Comparison of ENCODE assay signal across 8 cellular contexts in the genomic region with DNA sequence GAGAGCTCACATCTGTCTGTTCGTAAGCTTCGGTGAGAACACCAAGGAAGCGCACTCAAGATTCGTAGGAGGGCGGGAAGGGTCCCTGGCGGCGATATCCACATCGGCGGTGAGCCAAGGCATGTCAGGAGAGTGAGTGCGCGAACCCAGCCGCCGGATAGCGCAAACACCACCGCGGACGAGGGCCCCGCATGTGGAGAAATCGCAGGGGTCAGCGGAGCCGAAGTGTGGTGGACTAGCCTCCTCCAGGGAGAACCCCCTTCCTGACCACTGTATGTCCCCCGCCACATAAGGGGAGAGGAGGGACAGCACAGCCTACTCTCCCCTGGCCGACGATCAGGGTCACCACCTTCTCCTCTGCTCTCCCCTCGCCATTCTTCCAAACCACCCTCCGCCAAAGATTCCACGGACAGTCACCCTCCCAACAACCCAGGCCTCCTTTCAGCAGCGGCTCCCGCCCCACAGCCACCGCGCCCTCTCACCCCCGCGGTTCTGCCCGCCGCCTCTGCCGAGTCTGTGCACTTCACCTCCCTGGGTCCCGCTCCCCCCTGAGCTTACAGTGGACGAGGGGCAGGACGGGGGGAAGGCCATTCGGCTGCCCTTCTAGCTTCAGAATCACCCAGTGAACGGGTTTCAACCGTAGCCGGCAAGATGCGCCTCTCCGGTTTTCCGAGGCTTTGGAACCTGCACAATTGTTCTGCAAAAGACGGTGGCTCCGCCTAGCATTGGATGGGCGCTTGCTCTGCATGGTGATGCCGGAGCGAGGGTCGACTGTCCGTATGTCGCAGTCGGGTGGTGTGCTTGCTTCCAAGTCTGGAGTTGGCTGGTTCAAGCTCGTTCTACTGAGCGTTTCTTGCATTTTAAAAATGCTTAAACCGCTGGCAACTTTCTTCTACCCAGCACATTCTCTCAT.
DNase-seq lines count a peak whose midpoint lies in the region; ATAC-seq and TF ChIP-seq lines count a peak whose summit lies in the region.
"Not testable (repeated sequence)": the region's sequence is repeated elsewhere in the genome, so short reads cannot be mapped to it uniquely, and the experiment has no call there.

No MANE protein-coding gene starts in this region.

- TF ChIP-seq CTCF in WTC11 (IDR thresholded peaks at IDR 0.05); mesothelial cell of epicardium (IDR thresholded peaks at IDR 0.05; ENCODE audit: unreplicated experiment); type B pancreatic cell (conservative IDR thresholded peaks at IDR 0.05): not testable (repeated sequence)

- H3K4me3 ChIP-seq in GM08714 (ENCODE audit: low read length) (peak overlapping the region; percentile 34; the same call in 1 of the 2 replicates), right cardiac atrium (ENCODE audit: low read length) (peak overlapping the region; percentile 7), rectal smooth muscle tissue (ENCODE audit: low read length) (peak overlapping the region; percentile 36)

- H3K36me3 ChIP-seq in rectal smooth muscle tissue (ENCODE audit: control insufficient read depth, insufficient read depth, low read length) = not testable (repeated sequence)

- H3K27ac Mint-ChIP-seq in WTC11, mesothelial cell of epicardium, type B pancreatic cell: not testable (repeated sequence)

- not testable (repeated sequence) for H3K9ac ChIP-seq in rectal smooth muscle tissue (ENCODE audit: low read length)

- H3K27me3 ChIP-seq in right cardiac atrium (ENCODE audit: control insufficient read depth, insufficient read depth); rectal smooth muscle tissue (ENCODE audit: control insufficient read depth, insufficient read depth, low read length): not testable (repeated sequence)

- CTCF ChIA-PET in WTC11 (lab: Charles Lee) = not testable (repeated sequence)

- 2% methylated on average over 56 of the region's 58 CpGs for WGBS in right cardiac atrium

- not testable (repeated sequence) for H3K9me3 Mint-ChIP-seq in WTC11, mesothelial cell of epicardium, type B pancreatic cell

- H3K4me1 Mint-ChIP-seq in WTC11 = peaks cover 41% of the 10 kb centered on the region
- H3K4me1 Mint-ChIP-seq in mesothelial cell of epicardium; type B pancreatic cell (ENCODE audit: unreplicated experiment): not testable (repeated sequence)

- not testable (repeated sequence) for H3K36me3 Mint-ChIP-seq in WTC11, mesothelial cell of epicardium, type B pancreatic cell

- POLR2A ChIA-PET in WTC11 (lab: Charles Lee) = not testable (repeated sequence)

- H3K4me3 Mint-ChIP-seq in WTC11 = peak overlapping the region; percentile 75
- H3K4me3 Mint-ChIP-seq in mesothelial cell of epicardium = peak overlapping the region; percentile 64
- H3K4me3 Mint-ChIP-seq in type B pancreatic cell = peak overlapping the region; percentile 73

- H3K9me3 ChIP-seq in right cardiac atrium (ENCODE audit: control insufficient read depth, low read length) = not testable (repeated sequence)

- DNase-seq in WTC11 (ENCODE audit: low spot score) (peak; percentile 23), ecto neural progenitor cell (ENCODE audit: low spot score) (peak; percentile 36), right cardiac atrium (peak in 1 of 3 donors; percentile 57), mesothelial cell of epicardium (ENCODE audit: low spot score in 2 of 2, unreplicated experiment in 2 of 2) (peak in 1 of 2 experiments; percentile 39)
- peak; percentile 13 for DNase-seq in activated naive CD4-positive, alpha-beta T cell treated with anti-CD3 and anti-CD28 coated beads, Interleukin-2, amount 50 U/mL, for 16 hours
- DNase-seq in type B pancreatic cell (ENCODE audit: extremely low spot score, unreplicated experiment) = not testable (repeated sequence)

- not testable (repeated sequence) for H3K4me1 ChIP-seq in right cardiac atrium (ENCODE audit: control insufficient read depth, insufficient read depth, low read length); rectal smooth muscle tissue (ENCODE audit: control insufficient read depth, insufficient read depth, low read length)

- H3K27me3 Mint-ChIP-seq in WTC11 (ENCODE audit: low read depth) (peaks cover 33% of the 10 kb centered on the region), mesothelial cell of epicardium (ENCODE audit: low read depth) (peaks cover 49% of the 10 kb centered on the region), type B pancreatic cell (peaks cover 48% of the 10 kb centered on the region)

- ATAC-seq in WTC11 (peak; percentile 48), right cardiac atrium (peak; percentile 42 to 44)

- intact Hi-C loops in right cardiac atrium (cut with DNase I) = not testable (repeated sequence)

- not testable (repeated sequence) for H3K27ac ChIP-seq in right cardiac atrium (ENCODE audit: low read length); rectal smooth muscle tissue (ENCODE audit: low read depth, low read length)
